ENCODE assay signal across 9 cellular contexts in the genomic region with DNA sequence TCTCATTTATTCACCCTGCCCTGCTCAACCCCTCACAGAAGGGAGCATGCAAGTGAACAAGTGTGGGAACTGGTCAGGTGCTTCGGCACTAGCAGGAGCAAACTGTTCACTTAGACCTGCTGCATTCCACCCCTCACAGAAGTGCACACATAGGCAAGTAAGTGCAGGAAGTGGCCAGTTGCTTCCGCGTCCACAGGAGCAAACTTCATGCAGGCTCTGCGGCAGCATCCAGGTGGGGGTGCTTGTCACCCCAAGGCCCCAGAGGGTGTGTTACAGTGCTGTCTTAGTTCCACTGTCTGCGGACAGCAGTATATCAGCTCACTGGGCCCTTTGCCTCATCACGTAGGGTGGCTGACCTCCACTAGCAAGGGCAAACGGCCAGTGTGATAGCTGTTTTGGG.
"Had no signal": no experiment of that assay in that cellular context is flagged by ENCODE, and none has a peak within 500 bp of the region (broad histone marks: within the 10 kb centered on the region; RNA-seq: fewer than 3 reads in every experiment).

No MANE protein-coding gene starts in this region.

- DNase-seq: GM23248, GOT3, H7, HFFc6, IMR-90 had no signal

- H3K4me3 ChIP-seq: GM23248, HAP-1, K562 had no signal

- H3K27ac ChIP-seq: GM23248, HL-60 had no signal

- H3K36me3 ChIP-seq: HAP-1 had no signal

- ATAC-seq: HCT116, K562 had no signal

- H3K9me3 ChIP-seq: HAP-1 had no signal

- H3K4me1 ChIP-seq: HAP-1 had no signal
